ENCODE assay signal across 20 cellular contexts in the genomic region with DNA sequence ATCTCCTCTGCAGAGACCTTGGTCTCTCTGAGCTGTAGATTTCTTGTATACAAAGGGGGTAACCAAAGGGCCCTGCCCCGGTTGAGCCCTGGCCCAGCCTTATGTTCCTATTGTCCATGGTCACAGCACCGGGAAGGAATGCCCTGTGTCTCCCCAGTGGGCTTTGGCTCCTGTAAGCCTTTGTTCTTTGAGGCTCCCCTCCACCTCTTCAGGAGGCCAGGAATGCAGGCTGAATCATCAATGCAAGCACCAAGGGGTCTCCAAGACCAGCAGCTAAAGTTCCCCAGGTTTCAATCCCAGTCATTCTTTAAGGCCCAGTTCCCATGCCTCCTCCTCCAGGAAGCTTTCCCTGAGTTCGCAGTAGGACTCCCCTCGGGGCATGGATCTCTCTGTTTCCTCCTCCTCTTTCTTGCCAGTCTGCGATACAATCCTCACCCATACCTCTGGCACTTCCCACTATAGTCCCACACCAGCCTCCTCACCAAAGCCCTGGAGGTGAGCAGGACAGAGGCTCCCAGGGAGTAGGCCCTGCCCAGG. TPM values are rescaled to one million over a fixed set of nuclear protein-coding genes. Genes with fewer than 3 reads are reported as not detected.
DNase-seq lines count a peak whose midpoint lies in the region; ATAC-seq lines count a peak whose summit lies in the region.
"Had no signal": no experiment of that assay in that cellular context is flagged by ENCODE, and none has a peak within 500 bp of the region (broad histone marks: within the 10 kb centered on the region; RNA-seq: fewer than 3 reads in every experiment).

No MANE protein-coding gene starts in this region.

- DNase-seq in activated naive CD8-positive, alpha-beta T cell treated with anti-CD3 and anti-CD28 coated beads, Interleukin-2, amount 10 ng/mL, durations not matched to agents 7 days and 5 days: no peak
- no peak for DNase-seq in activated naive CD8-positive, alpha-beta T cell treated with anti-CD3 and anti-CD28 coated beads for 36 hours
- DNase-seq in dermis blood vessel endothelial cell: peak; percentile 30
- DNase-seq in mesendoderm: peak; percentile 90
- no peak for DNase-seq in DMS53 treated with DMSO at 0.1 percent for 48 hours (lab: John Stamatoyannopoulos, UW; ENCODE audit: unreplicated experiment)
- DNase-seq in activated T-cell treated with anti-CD3 and anti-CD28 coated beads, Interleukin-2, amount 50 U/mL, for 4 hours: no peak
- no peak for DNase-seq in NCI-H1436 treated with DMSO at 0.1 percent for 48 hours (lab: John Stamatoyannopoulos, UW)
- DNase-seq: BE2C; CD4-positive, alpha-beta T cell; DMS79 treated with DMSO at 0.1 percent for 48 hours; MV-4-11; NCI-H1417; NCI-H2029 treated with DMSO at 0.1 percent for 48 hours; NCI-H2171 treated with DMSO at 0.1 percent for 48 hours; NCI-H446 treated with DMSO at 0.1 percent for 48 hours; SJCRH30 had no signal

- POLR2A ChIA-PET in activated naive CD8-positive, alpha-beta T cell treated with anti-CD3 and anti-CD28 coated beads, Interleukin-2, amount 10 ng/mL, durations not matched to agents 7 days and 5 days (lab: Charles Lee): no interaction called here

- peak overlapping the region; percentile 51 for H2BK5ac ChIP-seq in mesendoderm (ENCODE audit: low read length)

- no peak overlapping the region for H3K4me3 Mint-ChIP-seq in activated naive CD8-positive, alpha-beta T cell treated with anti-CD3 and anti-CD28 coated beads, Interleukin-2, amount 10 ng/mL, durations not matched to agents 7 days and 5 days
- H3K4me3 Mint-ChIP-seq in activated naive CD8-positive, alpha-beta T cell treated with anti-CD3 and anti-CD28 coated beads for 36 hours: no peak overlapping the region
- no peak overlapping the region for H3K4me3 Mint-ChIP-seq in activated T-cell treated with anti-CD3 and anti-CD28 coated beads, Interleukin-2, amount 50 U/mL, for 4 hours
- H3K4me3 Mint-ChIP-seq: CD4-positive, alpha-beta T cell had no signal

- H3K27me3 Mint-ChIP-seq in activated naive CD8-positive, alpha-beta T cell treated with anti-CD3 and anti-CD28 coated beads, Interleukin-2, amount 10 ng/mL, durations not matched to agents 7 days and 5 days: no peaks in the 10 kb centered on the region
- no peaks in the 10 kb centered on the region for H3K27me3 Mint-ChIP-seq in activated naive CD8-positive, alpha-beta T cell treated with anti-CD3 and anti-CD28 coated beads for 36 hours
- H3K27me3 Mint-ChIP-seq in activated T-cell treated with anti-CD3 and anti-CD28 coated beads, Interleukin-2, amount 50 U/mL, for 4 hours (ENCODE audit: low read depth): no peaks in the 10 kb centered on the region
- H3K27me3 Mint-ChIP-seq: CD4-positive, alpha-beta T cell had no signal

- H3K4me1 Mint-ChIP-seq in activated naive CD8-positive, alpha-beta T cell treated with anti-CD3 and anti-CD28 coated beads, Interleukin-2, amount 10 ng/mL, durations not matched to agents 7 days and 5 days: peaks cover 6% of the 10 kb centered on the region
- no peaks in the 10 kb centered on the region for H3K4me1 Mint-ChIP-seq in activated naive CD8-positive, alpha-beta T cell treated with anti-CD3 and anti-CD28 coated beads for 36 hours
- H3K4me1 Mint-ChIP-seq in activated T-cell treated with anti-CD3 and anti-CD28 coated beads, Interleukin-2, amount 50 U/mL, for 4 hours (ENCODE audit: low read depth): no peaks in the 10 kb centered on the region

- ATAC-seq in activated naive CD8-positive, alpha-beta T cell treated with anti-CD3 and anti-CD28 coated beads, Interleukin-2, amount 10 ng/mL, durations not matched to agents 7 days and 5 days (ENCODE audit: low read depth): peak; percentile 12
- ATAC-seq in GM21367 (IDR thresholded peaks at IDR 0.05; ENCODE audit: unreplicated experiment): no peak
- ATAC-seq in activated T-cell treated with anti-CD3 and anti-CD28 coated beads, Interleukin-2, amount 50 U/mL, for 4 hours: no peak
- ATAC-seq: GM12878 had no signal

- no peak overlapping the region for H4K5ac ChIP-seq in mesendoderm (ENCODE audit: low read length)

- no peaks in the 10 kb centered on the region for H3K9me3 Mint-ChIP-seq in activated naive CD8-positive, alpha-beta T cell treated with anti-CD3 and anti-CD28 coated beads, Interleukin-2, amount 10 ng/mL, durations not matched to agents 7 days and 5 days
- H3K9me3 Mint-ChIP-seq in activated naive CD8-positive, alpha-beta T cell treated with anti-CD3 and anti-CD28 coated beads for 36 hours: no peaks in the 10 kb centered on the region
- H3K9me3 Mint-ChIP-seq in activated T-cell treated with anti-CD3 and anti-CD28 coated beads, Interleukin-2, amount 50 U/mL, for 4 hours: no peaks in the 10 kb centered on the region
- H3K9me3 Mint-ChIP-seq: CD4-positive, alpha-beta T cell had no signal

- no CpG with 5 or more reads among the region's 5 CpGs for WGBS in mesendoderm (ENCODE audit: extremely low coverage, insufficient coverage, low lambda C conversion rate)

- no peak overlapping the region for H3K4ac ChIP-seq in mesendoderm (ENCODE audit: low read depth, low read length)

- H3K23ac ChIP-seq in mesendoderm (ENCODE audit: low read length): no peak overlapping the region

- H3K27ac ChIP-seq in mesendoderm (ENCODE audit: low read depth, low read length): peak overlapping the region; percentile 25
- H3K27ac ChIP-seq: 22Rv1, SJCRH30 had no signal

- H3K36me3 Mint-ChIP-seq in activated naive CD8-positive, alpha-beta T cell treated with anti-CD3 and anti-CD28 coated beads, Interleukin-2, amount 10 ng/mL, durations not matched to agents 7 days and 5 days: no peaks in the 10 kb centered on the region
- H3K36me3 Mint-ChIP-seq in activated naive CD8-positive, alpha-beta T cell treated with anti-CD3 and anti-CD28 coated beads for 36 hours: no peaks in the 10 kb centered on the region
- no peaks in the 10 kb centered on the region for H3K36me3 Mint-ChIP-seq in activated T-cell treated with anti-CD3 and anti-CD28 coated beads, Interleukin-2, amount 50 U/mL, for 4 hours (ENCODE audit: insufficient read depth)

- peaks cover 15% of the 10 kb centered on the region for H3K4me1 ChIP-seq in mesendoderm (ENCODE audit: control insufficient read depth, low read depth, low read length)
- H3K4me1 ChIP-seq: SJCRH30 had no signal

- no peaks in the 10 kb centered on the region for H3K36me3 ChIP-seq in mesendoderm (ENCODE audit: control insufficient read depth, insufficient read depth, low read length)
- H3K36me3 ChIP-seq: BE2C, SJCRH30 had no signal

- no peak overlapping the region for H3K4me2 ChIP-seq in mesendoderm (ENCODE audit: low read length)

- no peak overlapping the region for H2AK5ac ChIP-seq in mesendoderm (ENCODE audit: low read length)

- no peak overlapping the region for H3K9ac ChIP-seq in mesendoderm (ENCODE audit: low read length)

- H3K27ac Mint-ChIP-seq in activated naive CD8-positive, alpha-beta T cell treated with anti-CD3 and anti-CD28 coated beads, Interleukin-2, amount 10 ng/mL, durations not matched to agents 7 days and 5 days: no peak overlapping the region
- H3K27ac Mint-ChIP-seq in activated naive CD8-positive, alpha-beta T cell treated with anti-CD3 and anti-CD28 coated beads for 36 hours: no peak overlapping the region
- H3K27ac Mint-ChIP-seq: CD4-positive, alpha-beta T cell had no signal

- no peak overlapping the region for H3K4me3 ChIP-seq in mesendoderm (ENCODE audit: low read length)
- H3K4me3 ChIP-seq: GM12878, SJCRH30 had no signal

- H4K8ac ChIP-seq in mesendoderm (ENCODE audit: low read depth, low read length): no peak overlapping the region

- no peaks in the 10 kb centered on the region for H3K79me2 ChIP-seq in mesendoderm (ENCODE audit: control insufficient read depth, insufficient read depth, low read length)

- peak overlapping the region; percentile 44 for H3K18ac ChIP-seq in mesendoderm (ENCODE audit: low read length)

- H3K56ac ChIP-seq in mesendoderm (ENCODE audit: low read length): peak overlapping the region; percentile 17

- no peak overlapping the region for H2BK15ac ChIP-seq in mesendoderm (replicated peaks; ENCODE audit: low read depth)

- H3K27me3 ChIP-seq in mesendoderm (ENCODE audit: insufficient read depth, low read length, poor library complexity): no peaks in the 10 kb centered on the region
- H3K27me3 ChIP-seq: BE2C, SJCRH30 had no signal

- no peaks in the 10 kb centered on the region for H3K79me1 ChIP-seq in mesendoderm (ENCODE audit: low read length)

- H2BK120ac ChIP-seq in mesendoderm (ENCODE audit: low read depth, low read length): no peak overlapping the region

RNA-seq across cellular contexts. Expression of a gene that starts 29.2 kb away (rescaled TPM):
- total RNA-seq in activated naive CD8-positive, alpha-beta T cell treated with anti-CD3 and anti-CD28 coated beads, Interleukin-2, amount 10 ng/mL, durations not matched to agents 7 days and 5 days: under 1 TPM; 0.55 to 0.65 TPM
- total RNA-seq in activated naive CD8-positive, alpha-beta T cell treated with anti-CD3 and anti-CD28 coated beads for 36 hours: under 1 TPM; 0.21 to 0.58 TPM
- total RNA-seq in dermis blood vessel endothelial cell: 0.85 and 1.5 TPM in 2 replicates
- polyA plus RNA-seq in mesendoderm (2013, experiment 1 of 2): 0.13 TPM
- polyA plus RNA-seq in mesendoderm (2013, experiment 2 of 2): 0.22 TPM
- 1 to 10 TPM in 2 of 3 donors, under 1 TPM in 1; 0.98 to 1.5 (median 1.3) TPM for total RNA-seq in activated T-cell treated with anti-CD3 and anti-CD28 coated beads, Interleukin-2, amount 50 U/mL, for 4 hours
- total RNA-seq: H4, SJCRH30 had no signal

Comparison
In these comparisons a context has a peak if more than half of its experiments do, and no peak if none do; other contexts are left out.
1. DNase-seq: peak in dermis blood vessel endothelial cell (single experiment) and mesendoderm (single experiment); none in activated naive CD8-positive, alpha-beta T cell treated with anti-CD3 and anti-CD28 coated beads, Interleukin-2, amount 10 ng/mL, durations not matched to agents 7 days and 5 days (single experiment), activated naive CD8-positive, alpha-beta T cell treated with anti-CD3 and anti-CD28 coated beads for 36 hours (single experiment), DMS53 treated with DMSO at 0.1 percent for 48 hours (single experiment), activated T-cell treated with anti-CD3 and anti-CD28 coated beads, Interleukin-2, amount 50 U/mL, for 4 hours (single experiment) and NCI-H1436 treated with DMSO at 0.1 percent for 48 hours (single experiment).